1 cellular context compared by ENCODE assay signal in genomic region chr16:30922420-30922959, GRCh38.
TF ChIP-seq lines count a peak whose summit lies in the region.

No MANE protein-coding gene starts in this region.

TF ChIP-seq in IMR-90, 13 proteins besides CTCF, POLR2A, EP300 and RAD21:
- no peak for TF ChIP-seq BHLHE40 (IDR thresholded peaks at IDR 0.05; ENCODE audit: low read depth, low read length)
- no peak for TF ChIP-seq SMC3 (IDR thresholded peaks at IDR 0.05; ENCODE audit: low read depth, low read length)
- 0 out of 2 replicates have a peak, but pooled peaks have one; percentile 20 for TF ChIP-seq MXI1 (IDR thresholded peaks at IDR 0.05; ENCODE audit: borderline replicate concordance, low read depth, low read length)
- TF ChIP-seq MAZ (IDR thresholded peaks at IDR 0.05; ENCODE audit: borderline replicate concordance, low read depth, low read length) = no peak
- TF ChIP-seq FOS (IDR thresholded peaks at IDR 0.05; ENCODE audit: low read depth, low read length) = 0 out of 2 replicates have a peak, but pooled peaks have one; percentile 8
- TF ChIP-seq USF2 (IDR thresholded peaks at IDR 0.05; ENCODE audit: low read depth, low read length) = no peak
